ENCODE assay signal across 1 cellular context in the genomic region with DNA sequence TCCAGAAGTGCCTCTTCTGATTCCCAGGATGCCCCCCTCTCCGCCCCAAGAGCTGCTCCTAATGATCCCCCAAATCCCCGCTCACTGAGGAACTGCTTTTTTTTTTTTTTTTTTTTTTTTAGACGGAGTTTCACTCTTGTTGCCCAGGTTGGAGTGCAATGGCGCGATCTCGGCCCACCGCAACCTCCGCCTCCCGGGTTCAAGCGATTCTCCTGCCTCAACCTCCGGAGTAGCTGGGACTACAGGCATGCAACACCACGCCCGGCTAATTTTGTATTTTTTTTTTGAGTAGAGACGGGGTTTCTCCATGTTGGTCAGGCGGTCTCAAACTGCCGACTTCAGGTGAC.
TF ChIP-seq lines count a peak whose summit lies in the region.

No MANE protein-coding gene starts in this region.

TF ChIP-seq in K562, 482 proteins besides CTCF, POLR2A, EP300 and RAD21:
- TF ChIP-seq NFRKB (IDR thresholded peaks at IDR 0.05; ENCODE audit: low read depth): 0 out of 2 replicates have a peak, but pooled peaks have one; percentile 9
- TF ChIP-seq MLLT1 (IDR thresholded peaks at IDR 0.05): peak in 1 of 2 experiments; percentile 82; a peak in 1 of 4 replicates
TF ChIP-seq in K562: peak in this region for 2; not testable (repeated sequence) for 480.
